ENCODE assay signal across 8 cellular contexts in the genomic region with DNA sequence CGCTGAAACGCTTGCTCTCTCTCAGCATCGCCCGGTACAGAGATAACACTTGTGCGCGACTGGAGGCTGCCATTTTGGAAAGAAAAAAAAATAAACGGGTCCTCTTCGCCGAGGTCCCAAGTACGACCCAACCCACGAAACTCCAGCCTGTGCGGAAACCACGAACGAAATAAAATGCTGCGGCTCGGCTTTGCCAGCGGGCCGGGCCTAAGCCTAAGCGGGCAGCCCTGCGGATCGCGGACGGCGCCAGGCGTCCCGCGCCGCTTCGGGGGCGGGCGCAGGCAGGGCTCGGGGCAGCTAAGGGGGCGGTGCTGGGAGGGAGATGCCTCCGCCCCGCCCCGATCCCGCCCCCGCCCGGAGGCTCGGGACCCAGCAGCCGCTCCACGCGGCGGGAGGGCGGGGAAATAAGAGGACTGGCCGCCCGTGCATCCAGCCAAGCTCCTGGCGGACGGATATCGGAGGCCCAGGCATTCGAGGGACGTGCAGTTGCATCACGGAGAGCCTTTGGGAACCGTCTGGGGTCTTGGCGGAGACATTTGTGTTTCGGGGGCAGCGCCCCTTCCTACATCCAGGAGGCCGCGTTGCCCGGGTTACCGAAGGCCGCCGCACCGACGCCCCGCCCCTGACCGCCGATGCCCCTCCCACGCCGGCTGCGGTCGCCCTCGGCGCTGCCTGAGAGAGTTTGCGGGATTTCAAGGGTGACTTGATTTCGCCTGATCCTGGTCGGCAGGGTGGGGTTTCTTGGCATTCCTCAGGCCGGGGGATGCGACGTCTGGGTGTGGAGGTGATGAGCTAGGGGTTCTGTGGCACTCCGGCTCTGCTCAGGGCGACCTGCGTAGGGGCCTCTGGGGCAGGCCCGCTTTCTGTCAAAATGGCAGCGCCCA. TPM values are rescaled to one million over a fixed set of nuclear protein-coding genes. Genes with fewer than 3 reads are reported as not detected.
DNase-seq lines count a peak whose midpoint lies in the region; ATAC-seq lines count a peak whose summit lies in the region.

FARS2 (plus strand) TSS at position 853 of the 884 bp plus-strand sequence.
LYRM4 (minus strand) TSS at position 290 of the 884 bp plus-strand sequence; CDS start at position 73, 217 bp downstream.

- POLR2A ChIA-PET in CD8-positive, alpha-beta memory T cell (lab: Charles Lee), result interaction anchor here (1.0 to 1.5 kb wide), 3 partner anchors 87 to 1126 kb away, joined by 3 to 7 read pairs (median 5); partner anchors contain the start of gene ECI2
- POLR2A ChIA-PET in activated CD8-positive, alpha-beta memory T cell treated with anti-CD3 and anti-CD28 coated beads for 36 hours (lab: Charles Lee), result interaction anchor here (0.5 to 1.1 kb wide), 3 partner anchors 19 to 144 kb away, joined by 3 to 6 read pairs (median 3); no protein-coding TSS in a partner anchor

- peaks cover 0 to 20% (median 5%) of the 10 kb centered on the region in 3 donors for H3K36me3 Mint-ChIP-seq in CD8-positive, alpha-beta memory T cell

- no peaks in the 10 kb centered on the region for H3K27me3 ChIP-seq in CD8-positive, alpha-beta memory T cell (ENCODE audit: insufficient read depth, low read length, poor library complexity, severe bottlenecking)

- peak within 1 kb of the TSS; percentile 94 to 99 (median 98) for H3K4me3 Mint-ChIP-seq in CD8-positive, alpha-beta memory T cell

- peak within 1 kb of the TSS; percentile 94 for H3K27ac ChIP-seq in CD8-positive, alpha-beta memory T cell (ENCODE audit: low read depth, low read length)

- H3K27ac Mint-ChIP-seq in CD8-positive, alpha-beta memory T cell, result peak within 1 kb of the TSS; percentile 97 to 100 (median 100)

- peaks cover 0 to 1% of the 10 kb centered on the region in 2 donors for H3K27me3 Mint-ChIP-seq in CD8-positive, alpha-beta memory T cell

- H3K4me1 ChIP-seq in CD8-positive, alpha-beta memory T cell (ENCODE audit: insufficient read depth, low read length), result peaks cover 14% of the 10 kb centered on the region

- H3K4me1 Mint-ChIP-seq in CD8-positive, alpha-beta memory T cell, result peaks cover 24 to 37% (median 30%) of the 10 kb centered on the region in 3 donors

- peak; percentile 47 for ATAC-seq in GM19468 (IDR thresholded peaks at IDR 0.05; ENCODE audit: extremely low read depth, unreplicated experiment)

- peak; percentile 86 to 98 (median 92) for DNase-seq in CD8-positive, alpha-beta memory T cell
- peak; percentile 52 for DNase-seq in HS-27A (ENCODE audit: low read depth)
- DNase-seq in NK-92 treated with Interleukin-12 subunit alpha and Interleukin-12 subunit beta, amount 100 ng/mL, for 24 hours (lab: John Stamatoyannopoulos, UW), result peak; percentile 90
- DNase-seq in effector CD8-positive, alpha-beta T cell (lab: John Stamatoyannopoulos, UW), result peak; percentile 85
- DNase-seq in medulla oblongata (ENCODE audit: extremely low spot score), result peak; percentile 95
- peak; percentile 76 to 93 (median 80) for DNase-seq in stimulated activated CD4-positive, alpha-beta T cell treated with anti-CD3 and anti-CD28 coated beads, TNF-alpha, amount 100 ng/mL, for 48 hours (ENCODE audit: low read depth in 3 of 3)

- CTCF ChIA-PET in CD8-positive, alpha-beta memory T cell (lab: Charles Lee), result interaction anchor here (0.7 to 0.9 kb wide), 2 partner anchors 117 kb away, joined by 3 to 4 read pairs; no protein-coding TSS in a partner anchor
- CTCF ChIA-PET in activated CD8-positive, alpha-beta memory T cell treated with anti-CD3 and anti-CD28 coated beads for 36 hours (lab: Charles Lee), result interaction anchor here (2.6 kb wide), 1 partner anchor 42 kb away, joined by 12 read pairs; no protein-coding TSS in a partner anchor

- no peaks in the 10 kb centered on the region for H3K9me3 ChIP-seq in CD8-positive, alpha-beta memory T cell (ENCODE audit: low read length)

- H3K4me3 ChIP-seq in CD8-positive, alpha-beta memory T cell (ENCODE audit: low read length), result peak within 1 kb of the TSS; percentile 81

- no peaks in the 10 kb centered on the region for H3K9me3 Mint-ChIP-seq in CD8-positive, alpha-beta memory T cell

- H3K36me3 ChIP-seq in CD8-positive, alpha-beta memory T cell (ENCODE audit: insufficient read depth, low read length), result no peaks in the 10 kb centered on the region

RNA-seq across cellular contexts. Expression of gene FARS2, which starts in this region (rescaled TPM):
- 10 to 100 TPM; 24.5 to 24.9 TPM for total RNA-seq in CD8-positive, alpha-beta memory T cell
- polyA plus RNA-seq in CD8-positive, alpha-beta memory T cell, result 26.0 TPM
- total RNA-seq in activated CD8-positive, alpha-beta memory T cell treated with anti-CD3 and anti-CD28 coated beads for 36 hours, result 10 to 100 TPM; 22.0 to 23.8 TPM

RNA-seq across cellular contexts. Expression of gene LYRM4, which starts in this region (rescaled TPM):
- total RNA-seq in CD8-positive, alpha-beta memory T cell, result 10 to 100 TPM; 55.1 to 58.2 TPM
- 26.5 TPM for polyA plus RNA-seq in CD8-positive, alpha-beta memory T cell
- total RNA-seq in activated CD8-positive, alpha-beta memory T cell treated with anti-CD3 and anti-CD28 coated beads for 36 hours, result 10 to 100 TPM; 55.8 to 57.1 TPM

Comparison
In these comparisons a context has a peak if more than half of its experiments do, and no peak if none do; other contexts are left out.
1. Peak in every context shown above with its lines: DNase-seq, ATAC-seq, H3K4me3 ChIP-seq and H3K27ac ChIP-seq.